In the genomic region with DNA sequence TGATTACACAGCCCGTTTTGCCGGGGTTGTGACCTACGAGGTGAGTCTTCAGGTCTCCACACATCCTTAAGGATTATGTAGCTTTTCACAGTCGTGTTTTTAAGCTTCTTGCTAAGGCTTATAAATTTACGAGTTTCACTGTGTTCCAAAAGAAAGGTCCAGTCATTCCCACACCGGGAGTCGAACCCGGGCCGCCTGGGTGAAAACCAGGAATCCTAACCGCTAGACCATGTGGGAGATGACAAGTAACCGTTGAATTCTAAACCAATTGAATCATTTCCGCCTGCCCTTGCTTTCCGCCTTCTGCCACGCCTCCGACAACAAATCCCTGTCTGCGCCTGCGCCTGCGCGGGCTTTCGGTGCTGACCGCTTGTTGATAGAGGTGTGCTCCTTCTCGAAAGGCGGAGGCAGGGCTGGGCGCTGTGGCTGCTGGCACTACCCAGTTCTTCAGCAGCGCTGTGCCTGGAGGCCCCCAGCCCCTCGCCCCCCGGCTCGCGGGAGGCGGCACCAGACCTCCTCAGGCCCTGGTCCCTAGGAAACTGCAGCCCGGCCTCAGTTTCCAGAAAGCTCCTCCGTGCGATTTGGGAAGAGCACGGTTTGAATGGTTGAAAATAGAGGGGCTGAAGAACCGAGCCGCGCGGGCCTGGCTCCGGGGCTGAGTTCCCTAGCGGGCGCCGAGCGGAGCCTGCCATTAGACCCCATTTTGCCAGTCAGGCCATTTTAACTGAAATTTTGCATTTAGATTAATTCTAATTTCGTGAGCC, we compare ENCODE assay signal across 8 cellular contexts.
DNase-seq lines count a peak whose midpoint lies in the region; ATAC-seq and TF ChIP-seq lines count a peak whose summit lies in the region.

No MANE protein-coding gene starts in this region.

- peak; percentile 95 for ATAC-seq in GM21360 (IDR thresholded peaks at IDR 0.05; ENCODE audit: unreplicated experiment)

- H3F3A ChIP-seq in OCI-LY1 (ENCODE audit: insufficient read depth, low read length), result no peaks in the 10 kb centered on the region

- no peaks in the 10 kb centered on the region for H3K27me3 ChIP-seq in OCI-LY1 (ENCODE audit: insufficient read depth, low read length)

- no peaks in the 10 kb centered on the region for H3K9me3 ChIP-seq in OCI-LY1 (ENCODE audit: low read length)

- no peak overlapping the region for H3K4me2 ChIP-seq in OCI-LY1 (ENCODE audit: low read length)

- no peaks in the 10 kb centered on the region for H3K4me1 ChIP-seq in OCI-LY1 (ENCODE audit: insufficient read depth, low read length, severe bottlenecking)

- H3K9me2 ChIP-seq in OCI-LY1 (ENCODE audit: low read depth, low read length), result no peaks in the 10 kb centered on the region

- H3K79me2 ChIP-seq in OCI-LY1 (ENCODE audit: insufficient read depth, low read length), result no peaks in the 10 kb centered on the region

- H3K4me3 ChIP-seq in OCI-LY1 (ENCODE audit: low read depth, low read length, poor library complexity, severe bottlenecking), result peak overlapping the region; percentile 33
- H3K4me3 ChIP-seq in epithelial cell of esophagus (ENCODE audit: low read length), result peak overlapping the region; percentile 65

- DNase-seq in CMK (ENCODE audit: low read depth) (peak; percentile 83), HT1080 (ENCODE audit: low read depth) (peak; percentile 94), activated T-cell treated with anti-CD3 and anti-CD28 coated beads for 4 hours (peak; percentile 93), epithelial cell of esophagus (ENCODE audit: low read depth) (peak; percentile 95), midbrain (lab: John Stamatoyannopoulos, UW) (peak; percentile 98)
- peak; percentile 86 to 90 for DNase-seq in stimulated activated CD8-positive, alpha-beta memory T cell treated with anti-CD3 and anti-CD28 coated beads, Interleukin-15, amount 100 ng/mL, for 4 hours (ENCODE audit: low read depth in 2 of 2)

- TF ChIP-seq CTCF in OCI-LY1 (IDR thresholded peaks at IDR 0.05; ENCODE audit: low read length), result no peak
- TF ChIP-seq CTCF in epithelial cell of esophagus (IDR thresholded peaks at IDR 0.05; ENCODE audit: insufficient read depth, low read depth, low read length, missing control alignments), result no peak

- H3K27ac ChIP-seq in OCI-LY1 (ENCODE audit: low read depth, low read length, poor library complexity, severe bottlenecking), result no peak overlapping the region

- H2AFZ ChIP-seq in OCI-LY1 (ENCODE audit: low read length), result no peak overlapping the region

- no peaks in the 10 kb centered on the region for H3K36me3 ChIP-seq in OCI-LY1 (ENCODE audit: insufficient read depth, low read length)

- H3K9ac ChIP-seq in OCI-LY1 (ENCODE audit: low read length), result no peak overlapping the region

- H4K20me1 ChIP-seq in OCI-LY1 (ENCODE audit: insufficient read depth, low read length), result no peaks in the 10 kb centered on the region
